10 cellular contexts compared by ENCODE assay signal in genomic region chr1:155079210-155079486, GRCh38. TPM values are rescaled to one million over a fixed set of nuclear protein-coding genes. Genes with fewer than 3 reads are reported as not detected.
DNase-seq lines count a peak whose midpoint lies in the region; ATAC-seq, FAIRE-seq and TF ChIP-seq lines count a peak whose summit lies in the region.
"Had no signal": no experiment of that assay in that cellular context is flagged by ENCODE, and none has a peak within 500 bp of the region (broad histone marks: within the 10 kb centered on the region; RNA-seq: fewer than 3 reads in every experiment).

No MANE protein-coding gene starts in this region.

- TF ChIP-seq RAD21 in K562 (CRISPR knock-in tag; conservative IDR thresholded peaks at IDR 0.05 in 1 of 2, IDR thresholded peaks at IDR 0.05 in 1 of 2) = no peak

- H2BK120ac ChIP-seq in mesenchymal stem cell (ENCODE audit: low read depth, low read length) = no peak overlapping the region

- WGBS in K562 (ENCODE audit: insufficient coverage, low coverage, missing lambda C conversion rate) = 13% methylated on average over 8 of the region's 10 CpGs
- 5% methylated on average over 4 of the region's 10 CpGs for WGBS in mesenchymal stem cell

- no peak for DNase-seq in HL-60 (ENCODE audit: low read depth in 1 of 2, low spot score in 1 of 2)
- DNase-seq in K562 (ENCODE audit: extremely low read depth in 1 of 4, low spot score in 3 of 4) = no peak
- DNase-seq in mesenchymal stem cell = no peak
- DNase-seq in globus pallidus (ENCODE audit: low spot score) = no peak
- no peak for DNase-seq in medulla oblongata (ENCODE audit: extremely low spot score)
- no peak for DNase-seq in stimulated activated CD4-positive, alpha-beta T cell treated with anti-CD3 and anti-CD28 coated beads, Interleukin-1b, Interleukin-23, amount 100 ng/mL, for 48 hours
- no peak for DNase-seq in NK-92 treated with Interleukin-12 subunit alpha and Interleukin-12 subunit beta, amount 100 ng/mL, for 24 hours (lab: John Stamatoyannopoulos, UW)

- no peak overlapping the region for H3K14ac ChIP-seq in mesenchymal stem cell (ENCODE audit: low read length in 2 of 2)

- H3K9me3 ChIP-seq in K562 (replicated peaks; ENCODE audit: control insufficient read depth, insufficient read depth, low read depth, low read length) (no peaks in the 10 kb centered on the region), mesenchymal stem cell (ENCODE audit: control insufficient read depth, low read length) (no peaks in the 10 kb centered on the region)

- TF ChIP-seq CTCF in 22Rv1 (IDR thresholded peaks at IDR 0.05) = no peak
- TF ChIP-seq CTCF in HL-60 (IDR thresholded peaks at IDR 0.05; ENCODE audit: insufficient read depth, low read length) = no peak
- no peak for TF ChIP-seq CTCF in K562 (IDR thresholded peaks at IDR 0.05 in 2 of 3, conservative IDR thresholded peaks at IDR 0.05 in 1 of 3; ENCODE audit: insufficient read depth in 2 of 3, low read depth in 1 of 3, low read length in 3 of 3)

- H3K36me3 ChIP-seq in K562 (ENCODE audit: control insufficient read depth, insufficient read depth, low read length) (no peaks in the 10 kb centered on the region), mesenchymal stem cell (ENCODE audit: control insufficient read depth in 1 of 2, insufficient read depth in 2 of 2, low read depth in 1 of 2, low read length in 2 of 2) (no peaks in the 10 kb centered on the region)

- no peak for TF ChIP-seq POLR2A in K562 (conservative IDR thresholded peaks at IDR 0.05)

- no peak for TF ChIP-seq EP300 in K562 (IDR thresholded peaks at IDR 0.05; ENCODE audit: low read length)

- CTCF ChIA-PET in K562 (lab: Yijun Ruan, JAX; ENCODE audit: low intra/inter-chr PET ratio) = interaction anchor here (9.0 kb wide), 1 partner anchor 16 kb away, joined by 153 read pairs; the partner anchor contains the start of gene EFNA4

- peak; percentile 15 for ATAC-seq in K562

- H3K4ac ChIP-seq in mesenchymal stem cell (ENCODE audit: low read depth in 1 of 2, low read length in 2 of 2) = no peak overlapping the region

- H3K18ac ChIP-seq in mesenchymal stem cell (ENCODE audit: low read depth in 1 of 2, low read length in 2 of 2) = no peak overlapping the region

- peaks cover 6% of the 10 kb centered on the region for H3K9me1 ChIP-seq in K562 (ENCODE audit: control insufficient read depth, insufficient read depth, low read length)

- H2AFZ ChIP-seq in K562 (ENCODE audit: low read depth, low read length) (peak overlapping the region; percentile 47), mesenchymal stem cell (ENCODE audit: low read depth, low read length) (no peak overlapping the region)

- H4K8ac ChIP-seq in mesenchymal stem cell (ENCODE audit: low read length) = no peak overlapping the region

- H2BK5ac ChIP-seq in mesenchymal stem cell (ENCODE audit: low read depth, low read length, poor library complexity, severe bottlenecking) = peak overlapping the region; percentile 26

- H3K27me3 ChIP-seq in HL-60 (ENCODE audit: insufficient read depth, poor library complexity, severe bottlenecking) = peaks cover 47% of the 10 kb centered on the region
- H3K27me3 ChIP-seq in K562 (ENCODE audit: control insufficient read depth in 2 of 2, insufficient read depth in 2 of 2, low read length in 2 of 2) = peaks cover 3 to 8% of the 10 kb centered on the region in 2 experiments; a peak in 2 of 5 replicates
- H3K27me3 ChIP-seq in mesenchymal stem cell (ENCODE audit: control insufficient read depth in 1 of 2, insufficient read depth in 1 of 2, low read length in 2 of 2) = peaks cover 66 to 74% of the 10 kb centered on the region in 2 experiments

- intact Hi-C loops in K562 (cut with micrococcal nuclease) = loop anchor here (5.0 kb wide), 1 partner anchor 77 kb away; the partner anchor contains the start of gene ZBTB7B

- H3K23ac ChIP-seq in mesenchymal stem cell (ENCODE audit: low read length in 2 of 2) = no peak overlapping the region

- BruUV-seq in K562 (replicated peaks; lab: Mats Ljungman, UMichigan) = no TSS peak

- H3K4me1 ChIP-seq in K562 (replicated peaks in 1 of 2; ENCODE audit: control insufficient read depth in 2 of 2, insufficient read depth in 2 of 2, low read length in 2 of 2) = peaks cover 40 to 66% of the 10 kb centered on the region in 2 experiments
- peaks cover 46% of the 10 kb centered on the region for H3K4me1 ChIP-seq in mesenchymal stem cell (ENCODE audit: control insufficient read depth, insufficient read depth, low read depth, low read length)

- H3K27ac ChIP-seq in 22Rv1 (peak overlapping the region; percentile 98), HL-60 (replicated peaks) (no peak overlapping the region), K562 (ENCODE audit: extremely low read depth, low read depth, low read length) (no peak overlapping the region), mesenchymal stem cell (ENCODE audit: low read length, poor library complexity, severe bottlenecking) (no peak overlapping the region)

- peak overlapping the region; percentile 39 to 88 for H3K9ac ChIP-seq in K562 (ENCODE audit: insufficient read depth in 1 of 2, low read depth in 2 of 2, low read length in 2 of 2)
- no peak overlapping the region for H3K9ac ChIP-seq in mesenchymal stem cell (ENCODE audit: low read length)

- no peak overlapping the region for H2AK5ac ChIP-seq in mesenchymal stem cell (ENCODE audit: low read length, severe bottlenecking)

- POLR2A ChIA-PET in K562 (lab: Yijun Ruan, JAX) = interaction anchor here (0.8 kb wide), 1 partner anchor 67 kb away, joined by 3 read pairs; no protein-coding TSS in a partner anchor

- peak overlapping the region; percentile 66 for H3K4me2 ChIP-seq in K562 (ENCODE audit: insufficient read depth, low read length)
- H3K4me2 ChIP-seq in mesenchymal stem cell (ENCODE audit: low read length, poor library complexity, severe bottlenecking) = peak overlapping the region; percentile 60

- peak overlapping the region; percentile 14; the same call in 1 of the 2 replicates for H3K4me3 ChIP-seq in HL-60 (replicated peaks; ENCODE audit: insufficient read depth, low read length)
- H3K4me3 ChIP-seq in K562 = peak overlapping the region; percentile 51
- peak overlapping the region in 1 of 2 experiments; percentile 63 for H3K4me3 ChIP-seq in mesenchymal stem cell (ENCODE audit: insufficient read depth in 1 of 2, low read depth in 1 of 2, low read length in 2 of 2)

- no peak overlapping the region for H4K91ac ChIP-seq in mesenchymal stem cell (ENCODE audit: low read length)

- no peak overlapping the region for H2BK12ac ChIP-seq in mesenchymal stem cell (ENCODE audit: low read length in 2 of 2)

- in situ Hi-C loops in K562 (cut with MboI) = no loop called here

- FAIRE-seq in K562 (lab: Jason Lieb, UNC) = no peak
- FAIRE-seq: frontal cortex, G401.6 had no signal

- H3K79me1 ChIP-seq in mesenchymal stem cell (replicated peaks; ENCODE audit: low read length, poor library complexity, severe bottlenecking) = no peaks in the 10 kb centered on the region

- peak overlapping the region; percentile 26 for H2BK15ac ChIP-seq in mesenchymal stem cell (ENCODE audit: low read depth, poor library complexity, severe bottlenecking)

- peaks cover 21% of the 10 kb centered on the region for H4K20me1 ChIP-seq in K562 (replicated peaks; ENCODE audit: control insufficient read depth, insufficient read depth, low read length)

- H3K79me2 ChIP-seq in K562 (ENCODE audit: control insufficient read depth, insufficient read depth, low read length) = peaks cover 3% of the 10 kb centered on the region; the same call in 2 of the 3 replicates

RNA-seq across cellular contexts. Expression of gene EFNA3, which starts 0.5 kb away (rescaled TPM):
- total RNA-seq in K562 (2011; cell fraction: chromatin; rRNA removed; ENCODE audit: low replicate concordance) = 3.7 and 9.0 TPM in 2 replicates
- 11.2 and 12.4 TPM in 2 replicates for total RNA-seq in K562 (2011; cell fraction: nucleolus; rRNA removed)
- total RNA-seq in K562 (2011; cell fraction: nucleoplasm; rRNA removed) = 8.1 and 10.5 TPM in 2 replicates
- total RNA-seq in K562 (2014; rRNA removed) = 4.5 and 8.6 TPM in 2 replicates
- total RNA-seq in K562 (2014; rRNA removed; fragmentation: Illumina TruSeq; extraction: Trizol) = 1.7 and 3.3 TPM in 2 replicates
- 4.7 and 4.9 TPM in 2 replicates for total RNA-seq in K562 (2015; rRNA removed; fragmentation: Illumina TruSeq; extraction: Trizol)
- total RNA-seq in K562 (2021) = 6.2 and 7.1 TPM in 2 replicates
- polyA plus RNA-seq in K562 (2011; rRNA removed) = 7.3 and 10.9 TPM in 2 replicates
- polyA plus RNA-seq in K562 (2011; cell fraction: cytosol; rRNA removed) = 10.9 and 15.6 TPM in 2 replicates
- 14.1 and 14.9 TPM in 2 replicates for polyA plus RNA-seq in K562 (2011; cell fraction: nucleus; rRNA removed)
- 4.5 and 7.1 TPM in 2 replicates for polyA plus RNA-seq in K562 (2012)
- 7.9 and 9.3 TPM in 2 replicates for polyA plus RNA-seq in K562 (2014; fragmentation: Illumina TruSeq; extraction: Trizol)
- under 1 TPM; 0.59 to 0.63 TPM for polyA plus RNA-seq in K562 (2014; fragmentation: Nextera tagmentation; extraction: Ambion mirVana)
- polyA plus RNA-seq in K562 (2014; rRNA removed) = 4.8 and 6.8 TPM in 2 replicates
- 2.0 and 3.1 TPM in 2 replicates for polyA minus RNA-seq in K562 (2011; rRNA and poly(A)+ RNA removed)
- polyA minus RNA-seq in K562 (2011; cell fraction: cytosol; rRNA and poly(A)+ RNA removed) = 5.5 and 6.3 TPM in 2 replicates
- 2.7 and 5.9 TPM in 2 replicates for polyA minus RNA-seq in K562 (2011; cell fraction: nucleus; rRNA and poly(A)+ RNA removed)
- 0.95 TPM for polyA plus RNA-seq in mesenchymal stem cell (2013, experiment 1 of 2)
- 1.3 TPM for polyA plus RNA-seq in mesenchymal stem cell (2013, experiment 2 of 2)

RNA-seq across cellular contexts. Expression of gene EFNA4, which starts 15.6 kb away (rescaled TPM):
- total RNA-seq in K562 (2011; cell fraction: chromatin; rRNA removed; ENCODE audit: low replicate concordance) = 4.6 and 12.1 TPM in 2 replicates
- total RNA-seq in K562 (2011; cell fraction: nucleolus; rRNA removed) = 12.6 and 17.5 TPM in 2 replicates
- total RNA-seq in K562 (2011; cell fraction: nucleoplasm; rRNA removed) = 10.9 and 12.2 TPM in 2 replicates
- total RNA-seq in K562 (2014; rRNA removed) (7.4 and 10.6 TPM in 2 replicates), K562 (2014; rRNA removed; fragmentation: Illumina TruSeq; extraction: Trizol) (2.0 and 2.9 TPM in 2 replicates), K562 (2015; rRNA removed; fragmentation: Illumina TruSeq; extraction: Trizol) (5.7 and 5.9 TPM in 2 replicates), K562 (2021) (4.7 and 6.1 TPM in 2 replicates)
- polyA plus RNA-seq in K562 (2011; rRNA removed) (6.5 and 10.2 TPM in 2 replicates), K562 (2014; fragmentation: Illumina TruSeq; extraction: Trizol) (6.1 and 6.2 TPM in 2 replicates), K562 (2014; fragmentation: Nextera tagmentation; extraction: Ambion mirVana) (under 1 TPM; 0.68 to 0.89 TPM), K562 (2014; rRNA removed) (5.9 and 6.5 TPM in 2 replicates)
- polyA plus RNA-seq in K562 (2011; cell fraction: cytosol; rRNA removed) = 11.8 and 12.2 TPM in 2 replicates
- 8.5 and 9.2 TPM in 2 replicates for polyA plus RNA-seq in K562 (2011; cell fraction: nucleus; rRNA removed)
- polyA plus RNA-seq in K562 (2012) = 6.1 and 6.4 TPM in 2 replicates
- 2.5 and 5.7 TPM in 2 replicates for polyA minus RNA-seq in K562 (2011; rRNA and poly(A)+ RNA removed)
- 4.9 and 6.5 TPM in 2 replicates for polyA minus RNA-seq in K562 (2011; cell fraction: cytosol; rRNA and poly(A)+ RNA removed)
- 2.6 TPM in 2 replicates for polyA minus RNA-seq in K562 (2011; cell fraction: nucleus; rRNA and poly(A)+ RNA removed)
- 14.2 TPM for polyA plus RNA-seq in mesenchymal stem cell (2013, experiment 1 of 2)
- 14.3 TPM for polyA plus RNA-seq in mesenchymal stem cell (2013, experiment 2 of 2)

RNA-seq across cellular contexts. Expression of gene ADAM15, which starts 28.0 kb away (rescaled TPM):
- total RNA-seq in K562 (2011; cell fraction: chromatin; rRNA removed; ENCODE audit: low replicate concordance) = 77.6 and 286 TPM in 2 replicates
- total RNA-seq in K562 (2011; cell fraction: nucleolus; rRNA removed) = 230 and 253 TPM in 2 replicates
- total RNA-seq in K562 (2011; cell fraction: nucleoplasm; rRNA removed) = 121 and 122 TPM in 2 replicates
- total RNA-seq in K562 (2014; rRNA removed) = 35.9 and 61.0 TPM in 2 replicates
- 10.1 and 15.2 TPM in 2 replicates for total RNA-seq in K562 (2014; rRNA removed; fragmentation: Illumina TruSeq; extraction: Trizol)
- 34.3 and 35.4 TPM in 2 replicates for total RNA-seq in K562 (2015; rRNA removed; fragmentation: Illumina TruSeq; extraction: Trizol)
- total RNA-seq in K562 (2021) = 67.8 and 72.3 TPM in 2 replicates
- 29.8 and 54.7 TPM in 2 replicates for polyA plus RNA-seq in K562 (2011; rRNA removed)
- polyA plus RNA-seq in K562 (2011; cell fraction: cytosol; rRNA removed) = 48.9 and 94.6 TPM in 2 replicates
- polyA plus RNA-seq in K562 (2011; cell fraction: nucleus; rRNA removed) = 188 and 324 TPM in 2 replicates
- polyA plus RNA-seq in K562 (2012) = 48.3 and 70.8 TPM in 2 replicates
- 32.8 and 39.7 TPM in 2 replicates for polyA plus RNA-seq in K562 (2014; fragmentation: Illumina TruSeq; extraction: Trizol)
- polyA plus RNA-seq in K562 (2014; fragmentation: Nextera tagmentation; extraction: Ambion mirVana) = 1 to 10 TPM in 1 of 2 experiments, under 1 TPM in 1; 0.69 to 2.6 TPM
- polyA plus RNA-seq in K562 (2014; rRNA removed) = 53.2 and 66.2 TPM in 2 replicates
- 25.0 and 32.3 TPM in 2 replicates for polyA minus RNA-seq in K562 (2011; rRNA and poly(A)+ RNA removed)
- polyA minus RNA-seq in K562 (2011; cell fraction: cytosol; rRNA and poly(A)+ RNA removed) = 58.9 and 76.8 TPM in 2 replicates
- 56.0 and 61.5 TPM in 2 replicates for polyA minus RNA-seq in K562 (2011; cell fraction: nucleus; rRNA and poly(A)+ RNA removed)
- 32.8 TPM for polyA plus RNA-seq in mesenchymal stem cell (2013, experiment 1 of 2)
- polyA plus RNA-seq in mesenchymal stem cell (2013, experiment 2 of 2) = 32.9 TPM

RNA-seq across cellular contexts. Expression of gene DCST1, which starts 45.5 kb away (rescaled TPM):
- not detected in 2 replicates for total RNA-seq in K562 (2011; cell fraction: chromatin; rRNA removed; ENCODE audit: low replicate concordance)
- total RNA-seq in K562 (2011; cell fraction: nucleolus; rRNA removed) = not detected in 2 replicates
- total RNA-seq in K562 (2011; cell fraction: nucleoplasm; rRNA removed) = not detected in 2 replicates
- not detected in 2 replicates for total RNA-seq in K562 (2014; rRNA removed)
- not detected in 2 replicates for total RNA-seq in K562 (2014; rRNA removed; fragmentation: Illumina TruSeq; extraction: Trizol)
- total RNA-seq in K562 (2015; rRNA removed; fragmentation: Illumina TruSeq; extraction: Trizol) = not detected in 2 replicates
- total RNA-seq in K562 (2021) = not detected in 2 replicates
- not detected in 2 replicates for polyA plus RNA-seq in K562 (2011; rRNA removed)
- not detected in 2 replicates for polyA plus RNA-seq in K562 (2011; cell fraction: cytosol; rRNA removed)
- polyA plus RNA-seq in K562 (2011; cell fraction: nucleus; rRNA removed) = 0.08 and 0.10 TPM in 2 replicates
- polyA plus RNA-seq in K562 (2012) = 0.15 TPM in 1 of 2 replicates, not detected in the other
- not detected in 2 replicates for polyA plus RNA-seq in K562 (2014; fragmentation: Illumina TruSeq; extraction: Trizol)
- not detected for polyA plus RNA-seq in K562 (2014; fragmentation: Nextera tagmentation; extraction: Ambion mirVana)
- not detected in 2 replicates for polyA plus RNA-seq in K562 (2014; rRNA removed)
- not detected in 2 replicates for polyA minus RNA-seq in K562 (2011; rRNA and poly(A)+ RNA removed)
- polyA minus RNA-seq in K562 (2011; cell fraction: cytosol; rRNA and poly(A)+ RNA removed) = not detected in 2 replicates
- not detected in 2 replicates for polyA minus RNA-seq in K562 (2011; cell fraction: nucleus; rRNA and poly(A)+ RNA removed)
- not detected for polyA plus RNA-seq in mesenchymal stem cell (2013, experiment 1 of 2)
- not detected for polyA plus RNA-seq in mesenchymal stem cell (2013, experiment 2 of 2)
- total RNA-seq: frontal cortex had no signal

RNA-seq across cellular contexts. Expression of gene DCST2, which starts 45.6 kb away (rescaled TPM):
- 1.1 and 2.4 TPM in 2 replicates for total RNA-seq in K562 (2011; cell fraction: chromatin; rRNA removed; ENCODE audit: low replicate concordance)
- 1.3 and 1.7 TPM in 2 replicates for total RNA-seq in K562 (2011; cell fraction: nucleolus; rRNA removed)
- 0.99 and 1.3 TPM in 2 replicates for total RNA-seq in K562 (2011; cell fraction: nucleoplasm; rRNA removed)
- total RNA-seq in K562 (2014; rRNA removed) (0.12 TPM in 1 of 2 replicates, not detected in the other), K562 (2014; rRNA removed; fragmentation: Illumina TruSeq; extraction: Trizol) (0.11 TPM in 1 of 2 replicates, not detected in the other), K562 (2015; rRNA removed; fragmentation: Illumina TruSeq; extraction: Trizol) (0.11 TPM in 1 of 2 replicates, not detected in the other), K562 (2021) (0.09 and 0.40 TPM in 2 replicates)
- polyA plus RNA-seq in K562 (2011; rRNA removed) (0.49 and 1.1 TPM in 2 replicates), K562 (2014; fragmentation: Illumina TruSeq; extraction: Trizol) (0.10 TPM in 1 of 2 replicates, not detected in the other), K562 (2014; fragmentation: Nextera tagmentation; extraction: Ambion mirVana) (not detected), K562 (2014; rRNA removed) (0.22 and 0.37 TPM in 2 replicates)
- 0.30 and 0.40 TPM in 2 replicates for polyA plus RNA-seq in K562 (2011; cell fraction: cytosol; rRNA removed)
- polyA plus RNA-seq in K562 (2011; cell fraction: nucleus; rRNA removed) = 9.0 and 9.2 TPM in 2 replicates
- polyA plus RNA-seq in K562 (2012) = 0.36 and 2.9 TPM in 2 replicates
- polyA minus RNA-seq in K562 (2011; rRNA and poly(A)+ RNA removed) = 0.24 and 0.25 TPM in 2 replicates
- not detected in 2 replicates for polyA minus RNA-seq in K562 (2011; cell fraction: cytosol; rRNA and poly(A)+ RNA removed)
- polyA minus RNA-seq in K562 (2011; cell fraction: nucleus; rRNA and poly(A)+ RNA removed) = 0.33 and 0.40 TPM in 2 replicates
- 0.07 TPM for polyA plus RNA-seq in mesenchymal stem cell (2013, experiment 1 of 2)
- 0.08 TPM for polyA plus RNA-seq in mesenchymal stem cell (2013, experiment 2 of 2)
